Comparison of ENCODE assay signal across 1 cellular context in genomic region chr6:53794720-53795253, GRCh38.
TF ChIP-seq lines count a peak whose summit lies in the region.

Gene LRRC1, plus strand, starts transcription at chr6:53795005. Its CDS starts 252 bp downstream, at chr6:53795257.

TF ChIP-seq in GM12878, 131 proteins besides CTCF, POLR2A, EP300 and RAD21 (continued from another document):
- TF ChIP-seq E2F8 (IDR thresholded peaks at IDR 0.05; ENCODE audit: low read depth, partially characterized antibody) (no peak), ZBTB40 (IDR thresholded peaks at IDR 0.05; ENCODE audit: borderline replicate concordance) (peak; percentile 58; the same call in 1 of the 2 replicates), ETV6 (conservative IDR thresholded peaks at IDR 0.05 in 1 of 2, IDR thresholded peaks at IDR 0.05 in 1 of 2; ENCODE audit: borderline replicate concordance in 1 of 2, low read depth in 1 of 2) (no peak), JUNB (IDR thresholded peaks at IDR 0.05) (no peak), TAF1 (IDR thresholded peaks at IDR 0.05; ENCODE audit: borderline replicate concordance, low read depth, low read length) (0 out of 2 replicates have a peak, but pooled peaks have one; percentile 32), BHLHE40 (IDR thresholded peaks at IDR 0.05; ENCODE audit: borderline replicate concordance in 1 of 2, low read depth in 2 of 2, low read length in 1 of 2) (peak in 1 of 2 experiments; percentile 39; a peak in 2 of 4 replicates), LARP7 (IDR thresholded peaks at IDR 0.05) (peak; percentile 39; the same call in 1 of the 2 replicates), SP1 (IDR thresholded peaks at IDR 0.05; ENCODE audit: low read depth, low read length) (peak; percentile 91), YY1 (IDR thresholded peaks at IDR 0.05; ENCODE audit: low read depth, low read length) (peak; percentile 56; the same call in 1 of the 2 replicates), RCOR1 (conservative IDR thresholded peaks at IDR 0.05; ENCODE audit: low read depth, low read length) (0 out of 2 replicates have a peak, but pooled peaks have one; percentile 74), ZNF207 (IDR thresholded peaks at IDR 0.05; ENCODE audit: borderline replicate concordance) (no peak), NFYA (IDR thresholded peaks at IDR 0.05; ENCODE audit: borderline replicate concordance, low read depth, low read length) (no peak), WRNIP1 (IDR thresholded peaks at IDR 0.05; ENCODE audit: borderline replicate concordance, low read depth, low read length) (no peak), RELB (IDR thresholded peaks at IDR 0.05; ENCODE audit: low read depth) (peak; percentile 70), CHD2 (IDR thresholded peaks at IDR 0.05; ENCODE audit: borderline replicate concordance, low read depth, low read length) (0 out of 2 replicates have a peak, but pooled peaks have one; percentile 21), EGR1 (IDR thresholded peaks at IDR 0.05; ENCODE audit: borderline replicate concordance in 1 of 2, low read depth in 2 of 2, low read length in 2 of 2) (peak in 1 of 2 experiments; percentile 71; a peak in 2 of 3 replicates), SIN3A (IDR thresholded peaks at IDR 0.05; ENCODE audit: low read depth, low read length) (peak; percentile 42; the same call in 1 of the 2 replicates), ZSCAN29 (IDR thresholded peaks at IDR 0.05) (peak; percentile 69; the same call in 1 of the 2 replicates), GATAD2B (conservative IDR thresholded peaks at IDR 0.05; ENCODE audit: low read depth) (peak; percentile 47; the same call in 1 of the 2 replicates), SMAD1 (IDR thresholded peaks at IDR 0.05; ENCODE audit: low read depth, partially characterized antibody) (no peak)
- TF ChIP-seq, protein P1, sequence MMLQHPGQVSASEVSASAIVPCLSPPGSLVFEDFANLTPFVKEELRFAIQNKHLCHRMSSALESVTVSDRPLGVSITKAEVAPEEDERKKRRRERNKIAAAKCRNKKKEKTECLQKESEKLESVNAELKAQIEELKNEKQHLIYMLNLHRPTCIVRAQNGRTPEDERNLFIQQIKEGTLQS (IDR thresholded peaks at IDR 0.05; ENCODE audit: borderline replicate concordance, extremely low read depth, low read depth, low read length) = no peak
